In the genomic region with DNA sequence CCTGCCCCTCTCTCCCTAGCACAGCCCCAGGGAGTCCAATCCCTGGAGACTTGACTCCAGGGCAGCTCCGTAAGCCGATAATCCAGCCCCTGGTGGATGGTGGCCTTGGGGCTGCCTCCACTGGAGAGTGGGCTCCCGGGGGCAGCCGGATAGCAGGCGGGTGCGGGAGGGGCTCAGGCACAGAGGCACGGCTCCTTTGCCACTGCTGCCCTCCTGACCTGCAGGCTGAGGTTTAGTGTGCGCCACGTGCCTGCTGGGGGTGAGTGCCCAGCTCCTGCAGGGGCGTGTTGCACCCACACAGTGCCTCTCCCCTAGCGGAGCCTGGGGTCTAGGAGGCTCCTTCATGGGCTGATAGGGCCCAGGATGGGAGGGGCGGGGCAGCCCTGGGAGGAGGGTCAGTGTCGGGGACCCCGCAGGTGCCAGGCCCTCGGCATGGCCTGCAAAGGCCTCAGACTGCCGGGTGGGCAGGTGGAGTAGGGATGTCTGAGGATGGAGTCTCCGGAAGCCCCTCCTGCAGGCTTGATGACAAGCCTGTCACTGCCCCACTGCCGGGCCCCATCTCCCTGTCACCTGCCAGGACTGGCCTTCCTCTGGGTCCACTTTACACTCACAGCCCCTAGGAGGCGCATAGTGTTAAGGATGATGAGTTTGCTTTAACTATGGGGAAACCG, we compare ENCODE assay signal across 17 cellular contexts. TPM values are rescaled to one million over a fixed set of nuclear protein-coding genes. Genes with fewer than 3 reads are reported as not detected.
DNase-seq lines count a peak whose midpoint lies in the region; ATAC-seq and TF ChIP-seq lines count a peak whose summit lies in the region.
"Had no signal": no experiment of that assay in that cellular context is flagged by ENCODE, and none has a peak within 500 bp of the region (broad histone marks: within the 10 kb centered on the region; RNA-seq: fewer than 3 reads in every experiment).

No MANE protein-coding gene starts in this region.

- peaks cover 0 to 33% (median 0%) of the 10 kb centered on the region in 3 donors for H3K36me3 ChIP-seq in tibial nerve

- no peak for TF ChIP-seq POLR2A in tibial nerve (IDR thresholded peaks at IDR 0.05)

- peak; percentile 12 for TF ChIP-seq CTCF in fibroblast of villous mesenchyme (IDR thresholded peaks at IDR 0.05; ENCODE audit: insufficient read depth, low read depth, low read length)
- no peak for TF ChIP-seq CTCF in tibial nerve (IDR thresholded peaks at IDR 0.05)

- no peaks in the 10 kb centered on the region for H3K27me3 ChIP-seq in tibial nerve

- H3K27ac ChIP-seq in tibial nerve = peak overlapping the region in 3 of 4 donors; percentile 13 to 99 (median 75)
- H3K27ac ChIP-seq: lower lobe of right lung had no signal

- TF ChIP-seq EP300 in tibial nerve (IDR thresholded peaks at IDR 0.05) = peak in 1 of 2 donors; percentile 15

- peak; percentile 59 for DNase-seq in NCI-H82 (lab: John Stamatoyannopoulos, UW)
- DNase-seq in NCI-H82 treated with DMSO at 0.1 percent for 48 hours (lab: John Stamatoyannopoulos, UW; ENCODE audit: unreplicated experiment) = no peak
- DNase-seq in RPMI8226 = peak; percentile 0
- DNase-seq in fibroblast of villous mesenchyme (ENCODE audit: low read depth) = no peak
- DNase-seq in tibial nerve (ENCODE audit: low spot score in 2 of 2) = no peak
- no peak for DNase-seq in C1 segment of cervical spinal cord (lab: John Stamatoyannopoulos, UW)
- no peak for DNase-seq in kidney tubule cell (ENCODE audit: low spot score)
- DNase-seq: CD8-positive, alpha-beta memory T cell; lower lobe of right lung; NCI-H1048 had no signal

- H3K4me1 ChIP-seq in tibial nerve = peaks cover 0 to 71% (median 15%) of the 10 kb centered on the region in 4 donors

- no peaks in the 10 kb centered on the region for H3K9me3 ChIP-seq in tibial nerve
- H3K9me3 ChIP-seq: lower lobe of right lung had no signal

- H3K4me3 ChIP-seq in fibroblast of villous mesenchyme (ENCODE audit: low read depth, low read length) (no peak overlapping the region), tibial nerve (no peak overlapping the region)
- H3K4me3 ChIP-seq: lower lobe of right lung had no signal

- ATAC-seq in GM21381 (IDR thresholded peaks at IDR 0.05; ENCODE audit: unreplicated experiment) = no peak
- ATAC-seq: activated naive CD4-positive, alpha-beta T cell treated with anti-CD3 and anti-CD28 coated beads, Interleukin-2, amount 50 U/mL, for 72 hours; esophagus mucosa; lower lobe of right lung; sciatic nerve; T-cell had no signal

- 47 to 81% methylated on average over 7 to 11 of the region's 20 CpGs for WGBS in tibial nerve, 2 donors

RNA-seq across cellular contexts. Expression of a gene that starts 5.6 kb away (rescaled TPM):
- total RNA-seq in fibroblast of villous mesenchyme = 0.64 and 0.86 TPM in 2 replicates
- total RNA-seq in tibial nerve = 10 to 100 TPM in 1 of 4 donors, 1 to 10 TPM in 3; 1.9 to 10.8 (median 3.4) TPM

RNA-seq across cellular contexts. Expression of a gene that starts 18.6 kb away (rescaled TPM):
- total RNA-seq in fibroblast of villous mesenchyme = not detected in 2 replicates
- not detected for total RNA-seq in tibial nerve
- total RNA-seq: A172; activated naive CD4-positive, alpha-beta T cell treated with anti-CD3 and anti-CD28 coated beads, Interleukin-2, amount 50 U/mL, for 72 hours; cardiac septum; CD8-positive, alpha-beta memory T cell; esophagus mucosa; lower lobe of right lung; sciatic nerve; T-cell had no signal

RNA-seq across cellular contexts. Expression of a gene that starts 31.6 kb away (rescaled TPM):
- total RNA-seq in fibroblast of villous mesenchyme (not detected in 2 replicates), tibial nerve (not detected)
- total RNA-seq: A172; activated naive CD4-positive, alpha-beta T cell treated with anti-CD3 and anti-CD28 coated beads, Interleukin-2, amount 50 U/mL, for 72 hours; cardiac septum; CD8-positive, alpha-beta memory T cell; esophagus mucosa; lower lobe of right lung; sciatic nerve; T-cell had no signal

RNA-seq across cellular contexts. Expression of a gene that starts 41.7 kb away (rescaled TPM):
- total RNA-seq in fibroblast of villous mesenchyme (not detected in 2 replicates), tibial nerve (not detected)
- total RNA-seq: A172; activated naive CD4-positive, alpha-beta T cell treated with anti-CD3 and anti-CD28 coated beads, Interleukin-2, amount 50 U/mL, for 72 hours; cardiac septum; CD8-positive, alpha-beta memory T cell; esophagus mucosa; lower lobe of right lung; sciatic nerve; T-cell had no signal

RNA-seq across cellular contexts. Expression of a gene that starts 55.4 kb away (rescaled TPM):
- total RNA-seq in fibroblast of villous mesenchyme (not detected in 2 replicates), tibial nerve (not detected)
- total RNA-seq: A172; activated naive CD4-positive, alpha-beta T cell treated with anti-CD3 and anti-CD28 coated beads, Interleukin-2, amount 50 U/mL, for 72 hours; cardiac septum; CD8-positive, alpha-beta memory T cell; esophagus mucosa; lower lobe of right lung; sciatic nerve; T-cell had no signal

Comparison
In these comparisons a context has a peak if more than half of its experiments do, and no peak if none do; other contexts are left out.
1. DNase-seq: peak in NCI-H82 (single experiment) and RPMI8226 (single experiment); none in NCI-H82 treated with DMSO at 0.1 percent for 48 hours (single experiment), fibroblast of villous mesenchyme (single experiment), tibial nerve (0 of 2), C1 segment of cervical spinal cord (0 of 14) and kidney tubule cell (single experiment).